In genomic region chr13:81171065-81171647, GRCh38 we compare ENCODE assay signal across 8 cellular contexts.
DNase-seq lines count a peak whose midpoint lies in the region; ATAC-seq, FAIRE-seq and TF ChIP-seq lines count a peak whose summit lies in the region.

No MANE protein-coding gene starts in this region.

- ATAC-seq in GM18861 (IDR thresholded peaks at IDR 0.05; ENCODE audit: unreplicated experiment) (peak; percentile 80), WTC11 (0 out of 2 replicates have a peak, but pooled peaks have one; percentile 36)

- H3K36me3 Mint-ChIP-seq in WTC11: peaks cover 5% of the 10 kb centered on the region; the same call in 1 of the 2 replicates

- peaks cover 9% of the 10 kb centered on the region for H3K4me1 Mint-ChIP-seq in WTC11

- H3K27ac Mint-ChIP-seq in WTC11: no peak overlapping the region

- peak; percentile 95 for FAIRE-seq in A204.1 (lab: Jason Lieb, UNC)

- H3K9me3 Mint-ChIP-seq in WTC11: peaks cover 6% of the 10 kb centered on the region

- CTCF ChIA-PET in WTC11 (lab: Charles Lee): interaction anchor here (0.7 to 1.7 kb wide), 3 partner anchors 9 to 816 kb away, joined by 3 to 7 read pairs (median 5); no protein-coding TSS in a partner anchor

- no peaks in the 10 kb centered on the region for H3K27me3 Mint-ChIP-seq in WTC11 (ENCODE audit: low read depth)

- peak; percentile 39 for DNase-seq in KBM-7
- no peak for DNase-seq in WTC11 (ENCODE audit: low spot score)
- DNase-seq in left kidney (ENCODE audit: low read depth, low spot score): peak; percentile 55
- DNase-seq in germinal center (ENCODE audit: low spot score): no peak
- DNase-seq in stimulated activated CD4-positive, alpha-beta T cell treated with anti-CD3 and anti-CD28 coated beads, Interleukin-2, amount 100 ng/mL, for 48 hours: no peak
- DNase-seq in NCI-H187 (lab: John Stamatoyannopoulos, UW): no peak

- TF ChIP-seq CTCF in WTC11 (IDR thresholded peaks at IDR 0.05): peak; percentile 32; the same call in 1 of the 2 replicates

- in situ Hi-C loops in KBM-7 (cut with MboI; ENCODE audit: low pct_unique_long_range_greater_than_20kb, low sequenced_read_pairs): no loop called here

- POLR2A ChIA-PET in WTC11 (lab: Charles Lee): no interaction called here

- no peak overlapping the region for H3K4me3 Mint-ChIP-seq in WTC11

TF ChIP-seq in WTC11, 78 proteins besides CTCF, POLR2A, EP300 and RAD21:
- no peak for TF ChIP-seq KAT7 (CRISPR knock-in tag; IDR thresholded peaks at IDR 0.05; ENCODE audit: borderline replicate concordance)
- TF ChIP-seq ZNF263 (CRISPR knock-in tag; IDR thresholded peaks at IDR 0.05; ENCODE audit: low read depth): no peak
- TF ChIP-seq, protein P1, sequence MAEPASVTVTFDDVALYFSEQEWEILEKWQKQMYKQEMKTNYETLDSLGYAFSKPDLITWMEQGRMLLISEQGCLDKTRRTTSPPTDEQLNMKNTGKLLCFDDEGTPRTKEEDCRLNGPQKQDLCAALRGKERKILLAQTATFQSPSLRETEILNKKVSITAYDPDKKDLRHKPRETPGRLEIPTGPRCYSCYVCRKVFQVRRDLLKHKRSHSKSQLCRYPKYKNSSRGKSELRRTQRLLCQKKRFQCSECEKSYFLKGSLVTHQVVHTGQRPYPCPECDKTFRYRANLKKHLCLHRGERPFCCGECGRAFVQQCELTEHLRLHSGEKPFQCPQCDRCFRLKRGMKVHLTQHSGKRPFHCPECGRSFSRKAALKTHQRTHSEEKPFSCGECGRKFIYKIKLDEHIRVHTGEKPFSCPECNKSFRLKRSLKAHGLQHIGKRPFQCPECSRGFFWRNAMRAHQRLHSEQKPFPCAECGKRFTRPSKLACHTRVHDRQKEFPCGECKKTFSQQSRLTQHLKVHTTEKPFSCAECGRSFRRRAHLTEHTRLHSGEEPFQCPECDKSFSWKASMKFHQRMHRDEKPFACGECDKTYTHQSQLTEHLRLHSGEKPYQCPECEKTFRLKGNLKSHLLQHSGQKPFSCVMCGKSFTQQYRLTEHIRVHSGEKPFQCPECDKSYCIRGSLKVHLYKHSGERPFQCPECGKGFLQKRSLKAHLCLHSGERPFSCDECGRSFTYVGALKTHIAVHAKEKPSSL (CRISPR knock-in tag; conservative IDR thresholded peaks at IDR 0.05): no peak
- TF ChIP-seq USF1 (CRISPR knock-in tag; IDR thresholded peaks at IDR 0.05): no peak
- TF ChIP-seq HMGA2 (CRISPR knock-in tag; IDR thresholded peaks at IDR 0.05): no peak
- TF ChIP-seq HMGXB4 (CRISPR knock-in tag; IDR thresholded peaks at IDR 0.05): no peak
- no peak for TF ChIP-seq SMAD4 (CRISPR knock-in tag; IDR thresholded peaks at IDR 0.05)
- no peak for TF ChIP-seq TP53 (CRISPR knock-in tag; IDR thresholded peaks at IDR 0.05)
- no peak for TF ChIP-seq SOX15 (CRISPR knock-in tag; IDR thresholded peaks at IDR 0.05)
- no peak for TF ChIP-seq FOXP4 (CRISPR knock-in tag; IDR thresholded peaks at IDR 0.05)
- TF ChIP-seq, protein P2, sequence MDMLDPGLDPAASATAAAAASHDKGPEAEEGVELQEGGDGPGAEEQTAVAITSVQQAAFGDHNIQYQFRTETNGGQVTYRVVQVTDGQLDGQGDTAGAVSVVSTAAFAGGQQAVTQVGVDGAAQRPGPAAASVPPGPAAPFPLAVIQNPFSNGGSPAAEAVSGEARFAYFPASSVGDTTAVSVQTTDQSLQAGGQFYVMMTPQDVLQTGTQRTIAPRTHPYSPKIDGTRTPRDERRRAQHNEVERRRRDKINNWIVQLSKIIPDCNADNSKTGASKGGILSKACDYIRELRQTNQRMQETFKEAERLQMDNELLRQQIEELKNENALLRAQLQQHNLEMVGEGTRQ (CRISPR knock-in tag; IDR thresholded peaks at IDR 0.05): no peak
- TF ChIP-seq, protein P3, sequence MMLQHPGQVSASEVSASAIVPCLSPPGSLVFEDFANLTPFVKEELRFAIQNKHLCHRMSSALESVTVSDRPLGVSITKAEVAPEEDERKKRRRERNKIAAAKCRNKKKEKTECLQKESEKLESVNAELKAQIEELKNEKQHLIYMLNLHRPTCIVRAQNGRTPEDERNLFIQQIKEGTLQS (CRISPR knock-in tag; conservative IDR thresholded peaks at IDR 0.05): no peak
- no peak for TF ChIP-seq NR1H2 (CRISPR knock-in tag; IDR thresholded peaks at IDR 0.05)
- TF ChIP-seq ZBTB21 (CRISPR knock-in tag; IDR thresholded peaks at IDR 0.05; ENCODE audit: borderline replicate concordance): no peak
- TF ChIP-seq JAZF1 (CRISPR knock-in tag; IDR thresholded peaks at IDR 0.05): no peak
- TF ChIP-seq ZNF396 (CRISPR knock-in tag; IDR thresholded peaks at IDR 0.05; ENCODE audit: borderline replicate concordance): no peak
- no peak for TF ChIP-seq SP1 (CRISPR knock-in tag; conservative IDR thresholded peaks at IDR 0.05)

Comparison
In these comparisons a context has a peak if more than half of its experiments do, and no peak if none do; other contexts are left out.
1. DNase-seq: peak in KBM-7 (single experiment) and left kidney (single experiment); none in WTC11 (single experiment), germinal center (single experiment), stimulated activated CD4-positive, alpha-beta T cell treated with anti-CD3 and anti-CD28 coated beads, Interleukin-2, amount 100 ng/mL, for 48 hours (0 of 2) and NCI-H187 (0 of 2).